In the genomic region with DNA sequence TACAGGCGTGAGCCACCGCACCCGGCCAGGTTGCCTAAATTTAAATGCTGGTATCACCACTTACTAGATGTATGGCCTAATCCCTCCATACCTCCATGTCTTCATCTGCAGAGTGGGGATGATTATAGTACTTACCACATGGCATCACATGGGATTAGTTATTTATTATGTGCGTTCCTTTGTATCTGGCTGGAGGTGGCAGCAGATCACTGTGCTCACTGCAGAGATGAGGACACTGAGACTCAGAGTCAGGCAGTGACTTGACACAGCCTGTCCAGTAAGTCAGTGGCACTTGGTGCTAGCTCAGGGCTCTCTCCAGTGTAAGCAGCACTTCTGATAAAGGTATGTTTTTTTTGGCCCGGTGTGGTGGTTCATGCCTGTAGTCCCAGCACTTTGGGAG, we compare ENCODE assay signal across 18 cellular contexts. TPM values are rescaled to one million over a fixed set of nuclear protein-coding genes. Genes with fewer than 3 reads are reported as not detected.
DNase-seq lines count a peak whose midpoint lies in the region; ATAC-seq and TF ChIP-seq lines count a peak whose summit lies in the region.
"Had no signal": no experiment of that assay in that cellular context is flagged by ENCODE, and none has a peak within 500 bp of the region (broad histone marks: within the 10 kb centered on the region; RNA-seq: fewer than 3 reads in every experiment).

No MANE protein-coding gene starts in this region.

- TF ChIP-seq CTCF in GM12865 (IDR thresholded peaks at IDR 0.05; ENCODE audit: insufficient read depth, low read depth, low read length, missing control alignments) (no peak), HEK293 (tag by site-specific recombination; IDR thresholded peaks at IDR 0.05) (peak; percentile 53)

- H3K23ac ChIP-seq in mesendoderm (ENCODE audit: low read length) = no peak overlapping the region

- H3K4ac ChIP-seq in mesendoderm (ENCODE audit: low read depth, low read length) = peak overlapping the region; percentile 71

- peak overlapping the region; percentile 41 for H3K18ac ChIP-seq in mesendoderm (ENCODE audit: low read length)

- no peak overlapping the region for H3K4me2 ChIP-seq in mesendoderm (ENCODE audit: low read length)
- H3K4me2 ChIP-seq: BLaER1, KMS-11 had no signal

- POLR2A ChIA-PET in HEK293 (lab: Yijun Ruan, JAX) = no interaction called here

- no peak overlapping the region for H4K8ac ChIP-seq in mesendoderm (ENCODE audit: low read depth, low read length)

- H3K27ac ChIP-seq in HEK293 (ENCODE audit: extremely low read depth, low read depth, low read length) = no peak overlapping the region
- H3K27ac ChIP-seq in mesendoderm (ENCODE audit: low read depth, low read length) = no peak overlapping the region
- H3K27ac ChIP-seq: BLaER1, KMS-11, Peyer's patch had no signal

- H3K9ac ChIP-seq in mesendoderm (ENCODE audit: low read length) = no peak overlapping the region
- H3K9ac ChIP-seq: BLaER1, KMS-11 had no signal

- peak overlapping the region; percentile 61 for H3K56ac ChIP-seq in mesendoderm (ENCODE audit: low read length)

- H3K4me3 ChIP-seq in GM12865 (ENCODE audit: low read depth, low read length) = no peak overlapping the region
- no peak overlapping the region for H3K4me3 ChIP-seq in HEK293 (ENCODE audit: low read depth, low read length)
- no peak overlapping the region for H3K4me3 ChIP-seq in mesendoderm (ENCODE audit: low read length)
- H3K4me3 ChIP-seq: BLaER1, Peyer's patch had no signal

- H2AK5ac ChIP-seq in mesendoderm (ENCODE audit: low read length) = no peak overlapping the region

- H3K9me3 ChIP-seq in HEK293 (ENCODE audit: control insufficient read depth, insufficient read depth, low read depth, low read length) = no peaks in the 10 kb centered on the region
- H3K9me3 ChIP-seq: BLaER1, Peyer's patch had no signal

- H2BK5ac ChIP-seq in mesendoderm (ENCODE audit: low read length) = peak overlapping the region; percentile 9

- no peaks in the 10 kb centered on the region for H3K79me1 ChIP-seq in mesendoderm (ENCODE audit: low read length)

- no CpG with 5 or more reads among the region's 5 CpGs for WGBS in mesendoderm (ENCODE audit: extremely low coverage, insufficient coverage, low lambda C conversion rate)

- CTCF ChIA-PET in HEK293 (lab: Yijun Ruan, JAX) = interaction anchor here (0.6 to 0.7 kb wide), 2 partner anchors 107 to 122 kb away, joined by 3 read pairs; no protein-coding TSS in a partner anchor

- no peak overlapping the region for H2BK120ac ChIP-seq in mesendoderm (ENCODE audit: low read depth, low read length)

- no peak overlapping the region for H2BK15ac ChIP-seq in mesendoderm (replicated peaks; ENCODE audit: low read depth)

- no peak overlapping the region for H4K5ac ChIP-seq in mesendoderm (ENCODE audit: low read length)

- H3K36me3 ChIP-seq in HEK293 (ENCODE audit: control insufficient read depth in 2 of 2, insufficient read depth in 1 of 2, low read length in 2 of 2) (no peaks in the 10 kb centered on the region), mesendoderm (ENCODE audit: control insufficient read depth, insufficient read depth, low read length) (no peaks in the 10 kb centered on the region)
- H3K36me3 ChIP-seq: BLaER1, Peyer's patch had no signal

- H3K79me2 ChIP-seq in mesendoderm (ENCODE audit: control insufficient read depth, insufficient read depth, low read length) = no peaks in the 10 kb centered on the region

- no peak for ATAC-seq in HG02678 (IDR thresholded peaks at IDR 0.05; ENCODE audit: unreplicated experiment)

- no peaks in the 10 kb centered on the region for H3K27me3 ChIP-seq in mesendoderm (ENCODE audit: insufficient read depth, low read length, poor library complexity)
- H3K27me3 ChIP-seq: BLaER1 had no signal

- DNase-seq in GM12865 (ENCODE audit: low read depth) = peak; percentile 29
- DNase-seq in SK-N-DZ (ENCODE audit: low spot score) = peak; percentile 56
- peak; percentile 52 for DNase-seq in mesendoderm
- DNase-seq in activated CD8-positive, alpha-beta memory T cell treated with anti-CD3 and anti-CD28 coated beads, Interleukin-2, amount 50 U/mL, for 48 hours = no peak
- no peak for DNase-seq in activated gamma-delta T cell treated with Interleukin-2 at 50 U/mL for 16 hours
- DNase-seq: CD8-positive, alpha-beta memory T cell; DMS153; NCI-H1417 treated with DMSO at 0.1 percent for 48 hours; NCI-H2029 treated with DMSO at 0.1 percent for 48 hours; NCI-H226; NCI-H526 treated with DMSO at 0.1 percent for 48 hours; Peyer's patch; SHP77; SW 1271 had no signal

- H3K4me1 ChIP-seq in HEK293 (ENCODE audit: control insufficient read depth, insufficient read depth, low read length) (no peaks in the 10 kb centered on the region), mesendoderm (ENCODE audit: control insufficient read depth, low read depth, low read length) (peaks cover 10% of the 10 kb centered on the region)
- H3K4me1 ChIP-seq: Peyer's patch had no signal

TF ChIP-seq in HEK293, 187 proteins besides CTCF, POLR2A, EP300 and RAD21 (continues in another document):
- TF ChIP-seq, protein P1, sequence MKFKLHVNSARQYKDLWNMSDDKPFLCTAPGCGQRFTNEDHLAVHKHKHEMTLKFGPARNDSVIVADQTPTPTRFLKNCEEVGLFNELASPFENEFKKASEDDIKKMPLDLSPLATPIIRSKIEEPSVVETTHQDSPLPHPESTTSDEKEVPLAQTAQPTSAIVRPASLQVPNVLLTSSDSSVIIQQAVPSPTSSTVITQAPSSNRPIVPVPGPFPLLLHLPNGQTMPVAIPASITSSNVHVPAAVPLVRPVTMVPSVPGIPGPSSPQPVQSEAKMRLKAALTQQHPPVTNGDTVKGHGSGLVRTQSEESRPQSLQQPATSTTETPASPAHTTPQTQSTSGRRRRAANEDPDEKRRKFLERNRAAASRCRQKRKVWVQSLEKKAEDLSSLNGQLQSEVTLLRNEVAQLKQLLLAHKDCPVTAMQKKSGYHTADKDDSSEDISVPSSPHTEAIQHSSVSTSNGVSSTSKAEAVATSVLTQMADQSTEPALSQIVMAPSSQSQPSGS (tag by site-specific recombination; IDR thresholded peaks at IDR 0.05; ENCODE audit: low read depth) = no peak
- no peak for TF ChIP-seq ZNF114 (tag by site-specific recombination; IDR thresholded peaks at IDR 0.05)
- TF ChIP-seq ZNF366 (tag by site-specific recombination; conservative IDR thresholded peaks at IDR 0.05) = no peak
- no peak for TF ChIP-seq OSR2 (tag by site-specific recombination; IDR thresholded peaks at IDR 0.05)
- TF ChIP-seq, protein P2, sequence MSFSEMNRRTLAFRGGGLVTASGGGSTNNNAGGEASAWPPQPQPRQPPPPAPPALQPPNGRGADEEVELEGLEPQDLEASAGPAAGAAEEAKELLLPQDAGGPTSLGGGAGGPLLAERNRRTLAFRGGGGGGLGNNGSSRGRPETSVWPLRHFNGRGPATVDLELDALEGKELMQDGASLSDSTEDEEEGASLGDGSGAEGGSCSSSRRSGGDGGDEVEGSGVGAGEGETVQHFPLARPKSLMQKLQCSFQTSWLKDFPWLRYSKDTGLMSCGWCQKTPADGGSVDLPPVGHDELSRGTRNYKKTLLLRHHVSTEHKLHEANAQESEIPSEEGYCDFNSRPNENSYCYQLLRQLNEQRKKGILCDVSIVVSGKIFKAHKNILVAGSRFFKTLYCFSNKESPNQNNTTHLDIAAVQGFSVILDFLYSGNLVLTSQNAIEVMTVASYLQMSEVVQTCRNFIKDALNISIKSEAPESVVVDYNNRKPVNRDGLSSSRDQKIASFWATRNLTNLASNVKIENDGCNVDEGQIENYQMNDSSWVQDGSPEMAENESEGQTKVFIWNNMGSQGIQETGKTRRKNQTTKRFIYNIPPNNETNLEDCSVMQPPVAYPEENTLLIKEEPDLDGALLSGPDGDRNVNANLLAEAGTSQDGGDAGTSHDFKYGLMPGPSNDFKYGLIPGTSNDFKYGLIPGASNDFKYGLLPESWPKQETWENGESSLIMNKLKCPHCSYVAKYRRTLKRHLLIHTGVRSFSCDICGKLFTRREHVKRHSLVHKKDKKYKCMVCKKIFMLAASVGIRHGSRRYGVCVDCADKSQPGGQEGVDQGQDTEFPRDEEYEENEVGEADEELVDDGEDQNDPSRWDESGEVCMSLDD (tag by site-specific recombination; IDR thresholded peaks at IDR 0.05) = no peak
- no peak for TF ChIP-seq ZNF335 (tag by site-specific recombination; conservative IDR thresholded peaks at IDR 0.05)
- no peak for TF ChIP-seq ZFHX2 (tag by site-specific recombination; conservative IDR thresholded peaks at IDR 0.05)
- TF ChIP-seq ZFP3 (tag by site-specific recombination; IDR thresholded peaks at IDR 0.05; ENCODE audit: low read depth) = no peak
- TF ChIP-seq, protein P3, sequence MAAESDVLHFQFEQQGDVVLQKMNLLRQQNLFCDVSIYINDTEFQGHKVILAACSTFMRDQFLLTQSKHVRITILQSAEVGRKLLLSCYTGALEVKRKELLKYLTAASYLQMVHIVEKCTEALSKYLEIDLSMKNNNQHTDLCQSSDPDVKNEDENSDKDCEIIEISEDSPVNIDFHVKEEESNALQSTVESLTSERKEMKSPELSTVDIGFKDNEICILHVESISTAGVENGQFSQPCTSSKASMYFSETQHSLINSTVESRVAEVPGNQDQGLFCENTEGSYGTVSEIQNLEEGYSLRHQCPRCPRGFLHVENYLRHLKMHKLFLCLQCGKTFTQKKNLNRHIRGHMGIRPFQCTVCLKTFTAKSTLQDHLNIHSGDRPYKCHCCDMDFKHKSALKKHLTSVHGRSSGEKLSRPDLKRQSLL (tag by site-specific recombination; IDR thresholded peaks at IDR 0.05) = no peak
- no peak for TF ChIP-seq ZNF626 (tag by site-specific recombination; IDR thresholded peaks at IDR 0.05)
- no peak for TF ChIP-seq ZNF19 (tag by site-specific recombination; IDR thresholded peaks at IDR 0.05; ENCODE audit: low read depth)
- TF ChIP-seq ZNF433 (tag by site-specific recombination; IDR thresholded peaks at IDR 0.05; ENCODE audit: low read depth) = no peak
- no peak for TF ChIP-seq ZNF571 (tag by site-specific recombination; IDR thresholded peaks at IDR 0.05)

RNA-seq across cellular contexts. Expression of a gene that starts 38.4 kb away (rescaled TPM):
- 173 and 186 TPM in 2 replicates for polyA plus RNA-seq in SK-N-DZ (2014; cell fraction: cytosol; rRNA removed)
- polyA plus RNA-seq in SK-N-DZ (2014; cell fraction: nucleus; rRNA removed) = 153 and 181 TPM in 2 replicates
- 0.94 TPM for polyA plus RNA-seq in mesendoderm (2013, experiment 1 of 2)
- 0.81 TPM for polyA plus RNA-seq in mesendoderm (2013, experiment 2 of 2)
- polyA plus RNA-seq: CD8-positive, alpha-beta memory T cell had no signal

Comparison
In these comparisons a context has a peak if more than half of its experiments do, and no peak if none do; other contexts are left out.
1. DNase-seq: peak in GM12865 (single experiment), SK-N-DZ (single experiment) and mesendoderm (single experiment); none in activated CD8-positive, alpha-beta memory T cell treated with anti-CD3 and anti-CD28 coated beads, Interleukin-2, amount 50 U/mL, for 48 hours (single experiment) and activated gamma-delta T cell treated with Interleukin-2 at 50 U/mL for 16 hours (single experiment).